ENCODE assay signal across 17 cellular contexts in genomic region chr16:30998852-30999761, GRCh38. TPM values are rescaled to one million over a fixed set of nuclear protein-coding genes. Genes with fewer than 3 reads are reported as not detected.
DNase-seq lines count a peak whose midpoint lies in the region; ATAC-seq, FAIRE-seq and TF ChIP-seq lines count a peak whose summit lies in the region.
"Had no signal": no experiment of that assay in that cellular context is flagged by ENCODE, and none has a peak within 500 bp of the region (broad histone marks: within the 10 kb centered on the region; RNA-seq: fewer than 3 reads in every experiment).

No MANE protein-coding gene starts in this region.

- POLR2A ChIA-PET in CD8-positive, alpha-beta T cell (lab: Charles Lee): no interaction called here

- H3K27me3 Mint-ChIP-seq in CD8-positive, alpha-beta T cell (ENCODE audit: low read depth): no peaks in the 10 kb centered on the region

- peaks cover 10% of the 10 kb centered on the region for H3K4me1 Mint-ChIP-seq in CD8-positive, alpha-beta T cell (ENCODE audit: low read depth)

- H3K27ac Mint-ChIP-seq in CD8-positive, alpha-beta T cell: peak overlapping the region; percentile 41

- TF ChIP-seq POLR2A in uterus (IDR thresholded peaks at IDR 0.05): no peak

- CTCF ChIA-PET in CD8-positive, alpha-beta T cell (lab: Charles Lee): interaction anchor here (0.8 to 1.7 kb wide), 3 partner anchors 13 to 38 kb away, joined by 3 to 4 read pairs (median 4); partner anchors contain the start of gene HSD3B7

- no peak for DNase-seq in CD8-positive, alpha-beta T cell
- DNase-seq in NCI-H446 (lab: John Stamatoyannopoulos, UW) (peak; percentile 29 to 80), dorsolateral prefrontal cortex (peak in 6 of 10 donors; percentile 33 to 81 (median 66)), occipital lobe (lab: John Stamatoyannopoulos, UW) (peak; percentile 55), HTR-8/SVneo (ENCODE audit: insufficient read length, low spot score) (no peak), GM13976 (ENCODE audit: low spot score) (no peak), uterus (no peak)
- DNase-seq: activated CD8-positive, alpha-beta memory T cell treated with anti-CD3 and anti-CD28 coated beads for 24 hours; activated gamma-delta T cell treated with Interleukin-2 at 50 U/mL for 16 hours; DMS153; erythroblast; NCI-H1436; NCI-H526 treated with DMSO at 0.1 percent for 48 hours; SHP77 treated with DMSO at 0.1 percent for 48 hours; stimulated activated CD4-positive, alpha-beta T cell treated with anti-CD3 and anti-CD28 coated beads, Interleukin-1b, Interleukin-23, amount 100 ng/mL, for 48 hours; upper lobe of left lung had no signal

- no peak for FAIRE-seq in HTR-8/SVneo (lab: Jason Lieb, UNC)

- H3K9me3 Mint-ChIP-seq in CD8-positive, alpha-beta T cell: no peaks in the 10 kb centered on the region

- no peak for TF ChIP-seq CTCF in CD8-positive, alpha-beta T cell (IDR thresholded peaks at IDR 0.05)
- no peak for TF ChIP-seq CTCF in dorsolateral prefrontal cortex (IDR thresholded peaks at IDR 0.05 in 54 of 56, conservative IDR thresholded peaks at IDR 0.05 in 2 of 56; ENCODE audit: low read depth in 1 of 56, partially characterized antibody in 56 of 56)
- no peak for TF ChIP-seq CTCF in GM13976 (IDR thresholded peaks at IDR 0.05; ENCODE audit: borderline replicate concordance, control extremely low read depth, extremely low read depth, insufficient read depth, missing control alignments)
- no peak for TF ChIP-seq CTCF in uterus (IDR thresholded peaks at IDR 0.05)

- H3K4me3 ChIP-seq in CD8-positive, alpha-beta T cell (ENCODE audit: low read depth, low read length): no peak overlapping the region
- H3K4me3 ChIP-seq in dorsolateral prefrontal cortex (no peak overlapping the region), uterus (no peak overlapping the region)
- H3K4me3 ChIP-seq: upper lobe of left lung had no signal

- H3K4me1 ChIP-seq in CD8-positive, alpha-beta T cell (ENCODE audit: insufficient read depth, low read length): peaks cover 11% of the 10 kb centered on the region
- no peaks in the 10 kb centered on the region for H3K4me1 ChIP-seq in uterus

- in situ Hi-C loops in GM13976 (cut with MboI; ENCODE audit: low sequenced_read_pairs, unreplicated experiment): loop anchor here (25.0 kb wide), 1 partner anchor 438 kb away; the partner anchor contains the start of genes COX6A2 and ZNF843

- H3K27me3 ChIP-seq in CD8-positive, alpha-beta T cell (ENCODE audit: insufficient read depth, low read length): no peaks in the 10 kb centered on the region
- H3K27me3 ChIP-seq in dorsolateral prefrontal cortex (no peaks in the 10 kb centered on the region), uterus (no peaks in the 10 kb centered on the region)
- H3K27me3 ChIP-seq: upper lobe of left lung had no signal

- no peaks in the 10 kb centered on the region for H3K36me3 ChIP-seq in CD8-positive, alpha-beta T cell (ENCODE audit: insufficient read depth, low read length)
- no peaks in the 10 kb centered on the region for H3K36me3 ChIP-seq in uterus
- H3K36me3 ChIP-seq: upper lobe of left lung had no signal

- no peak overlapping the region for H3K4me3 Mint-ChIP-seq in CD8-positive, alpha-beta T cell

- H3K9me3 ChIP-seq in CD8-positive, alpha-beta T cell (ENCODE audit: low read length): no peaks in the 10 kb centered on the region
- no peaks in the 10 kb centered on the region for H3K9me3 ChIP-seq in uterus
- H3K9me3 ChIP-seq: upper lobe of left lung had no signal

- H3K27ac ChIP-seq in CD8-positive, alpha-beta T cell (ENCODE audit: low read depth, low read length): no peak overlapping the region
- H3K27ac ChIP-seq in dorsolateral prefrontal cortex: peak overlapping the region in 22 of 59 donors; percentile 12 to 74 (median 35)
- peak overlapping the region in 1 of 2 donors; percentile 94 for H3K27ac ChIP-seq in uterus
- H3K27ac ChIP-seq: upper lobe of left lung had no signal

- intact Hi-C loops in CD8-positive, alpha-beta T cell (cut with DNase I, micrococcal nuclease): no loop called here
- intact Hi-C loops in dorsolateral prefrontal cortex (cut with DNase I): no loop called here
- intact Hi-C loops in uterus (cut with DNase I; ENCODE audit: low total_unique reads): no loop called here

- ATAC-seq in CD8-positive, alpha-beta T cell: no peak
- ATAC-seq in HG02678 (IDR thresholded peaks at IDR 0.05; ENCODE audit: unreplicated experiment): no peak

- H3K36me3 Mint-ChIP-seq in CD8-positive, alpha-beta T cell: no peaks in the 10 kb centered on the region

RNA-seq across cellular contexts. Expression of gene STX1B, which starts 11.3 kb away (rescaled TPM):
- 1 to 10 TPM; 2.3 to 2.7 TPM for total RNA-seq in CD8-positive, alpha-beta T cell
- total RNA-seq in dorsolateral prefrontal cortex (100 to 1,000 TPM in 119 of 120 experiments, 10 to 100 TPM in 1; 84.6 to 437 (median 284) TPM), occipital lobe (12.0 TPM), uterus (1 to 10 TPM in 3 of 4 donors, under 1 TPM in 1; 0.88 to 2.6 (median 2.5) TPM)

RNA-seq across cellular contexts. Expression of gene HSD3B7, which starts 14.1 kb away (rescaled TPM):
- total RNA-seq in CD8-positive, alpha-beta T cell: under 1 TPM; 0.19 to 0.25 TPM
- total RNA-seq in dorsolateral prefrontal cortex (10 to 100 TPM in 9 of 120 experiments, 1 to 10 TPM in 111; 2.0 to 15.0 (median 4.4) TPM), occipital lobe (2.5 TPM), uterus (10 to 100 TPM in 2 of 4 donors, 1 to 10 TPM in 2; 7.2 to 18.0 (median 11.3) TPM)

RNA-seq across cellular contexts. Expression of gene STX4, which starts 34.3 kb away (rescaled TPM):
- 10 to 100 TPM; 63.8 to 69.9 TPM for total RNA-seq in CD8-positive, alpha-beta T cell
- total RNA-seq in dorsolateral prefrontal cortex (100 to 1,000 TPM in 1 of 120 experiments, 10 to 100 TPM in 119; 37.7 to 113 (median 67.3) TPM), occipital lobe (11.5 TPM), uterus (100 to 1,000 TPM in 1 of 4 donors, 10 to 100 TPM in 3; 26.2 to 114 (median 85.1) TPM)

RNA-seq across cellular contexts. Expression of gene SETD1A, which starts 41.6 kb away (rescaled TPM):
- total RNA-seq in CD8-positive, alpha-beta T cell: 10 to 100 TPM; 43.6 to 48.3 TPM
- total RNA-seq in dorsolateral prefrontal cortex (10 to 100 TPM; 13.3 to 28.5 (median 17.9) TPM), occipital lobe (1.6 TPM), uterus (10 to 100 TPM in 1 of 4 donors, 1 to 10 TPM in 3; 2.1 to 31.7 (median 3.5) TPM)

RNA-seq across cellular contexts. Expression of gene ORAI3, which starts 50.2 kb away (rescaled TPM):
- total RNA-seq in CD8-positive, alpha-beta T cell: 1 to 10 TPM; 2.0 to 2.8 TPM
- total RNA-seq in dorsolateral prefrontal cortex (10 to 100 TPM in 42 of 120 experiments, 1 to 10 TPM in 78; 4.7 to 19.1 (median 9.1) TPM), occipital lobe (5.5 TPM), uterus (10 to 100 TPM; 21.7 to 65.0 (median 27.9) TPM)

Comparison
In these comparisons a context has a peak if more than half of its experiments do, and no peak if none do; other contexts are left out.
1. DNase-seq: peak in NCI-H446 (2 of 2), dorsolateral prefrontal cortex (6 of 10) and occipital lobe (single experiment); none in CD8-positive, alpha-beta T cell (0 of 7), HTR-8/SVneo (single experiment), GM13976 (single experiment) and uterus (0 of 2).